23 cellular contexts compared by ENCODE assay signal in the genomic region with DNA sequence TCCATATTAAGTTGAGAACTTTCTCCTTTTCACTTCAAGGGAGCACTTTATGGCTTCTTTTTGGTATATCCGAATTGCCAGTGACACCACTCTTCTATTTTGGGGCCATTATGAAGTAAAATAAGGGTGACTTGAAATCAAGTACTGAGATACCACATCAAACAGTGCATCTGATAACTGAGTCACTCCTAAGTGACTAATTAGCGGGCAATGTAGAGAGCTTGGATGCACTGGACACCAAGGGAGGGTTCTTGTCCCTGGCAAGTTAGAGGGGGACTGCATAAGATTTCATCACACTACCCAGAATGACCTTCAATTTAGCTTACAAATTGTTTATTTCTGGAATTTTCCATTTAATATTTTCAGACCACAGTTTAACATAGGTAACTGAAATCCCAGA.
DNase-seq lines count a peak whose midpoint lies in the region; ATAC-seq and TF ChIP-seq lines count a peak whose summit lies in the region.
"Had no signal": no experiment of that assay in that cellular context is flagged by ENCODE, and none has a peak within 500 bp of the region (broad histone marks: within the 10 kb centered on the region; RNA-seq: fewer than 3 reads in every experiment).

No MANE protein-coding gene starts in this region.

- no peaks in the 10 kb centered on the region for H3K79me2 ChIP-seq in smooth muscle cell (ENCODE audit: low read depth)

- no peak overlapping the region for H3K4me3 ChIP-seq in RWPE2 (ENCODE audit: severe bottlenecking)
- H3K4me3 ChIP-seq in smooth muscle cell: no peak overlapping the region
- H3K4me3 ChIP-seq: A549, BLaER1, right atrium auricular region, SJSA1, suprapubic skin had no signal

- H3K4me2 ChIP-seq in smooth muscle cell: no peak overlapping the region
- H3K4me2 ChIP-seq: A549, BLaER1 had no signal

- H3K9ac ChIP-seq in smooth muscle cell (ENCODE audit: low read depth): no peak overlapping the region
- H3K9ac ChIP-seq: BLaER1 had no signal

- 88% methylated on average over 2 of the region's 2 CpGs for WGBS in smooth muscle cell (ENCODE audit: low lambda C conversion rate)

- H3F3A ChIP-seq in smooth muscle cell (ENCODE audit: low read depth): no peaks in the 10 kb centered on the region

- H3K36me3 ChIP-seq in RWPE2 (ENCODE audit: low read depth) (no peaks in the 10 kb centered on the region), smooth muscle cell (ENCODE audit: low read depth) (no peaks in the 10 kb centered on the region)
- H3K36me3 ChIP-seq: BLaER1, right atrium auricular region, SJSA1, suprapubic skin had no signal

- no peaks in the 10 kb centered on the region for H4K20me1 ChIP-seq in smooth muscle cell (ENCODE audit: low read depth)
- H4K20me1 ChIP-seq: BLaER1 had no signal

- H3K27ac ChIP-seq in RWPE2 (ENCODE audit: poor library complexity, severe bottlenecking): no peak overlapping the region
- H3K27ac ChIP-seq in smooth muscle cell (ENCODE audit: low read depth): no peak overlapping the region
- H3K27ac ChIP-seq: A549, BLaER1, right atrium auricular region, SJSA1, suprapubic skin had no signal

- peaks cover 2% of the 10 kb centered on the region for H3K4me1 ChIP-seq in RWPE2 (ENCODE audit: insufficient read depth, poor library complexity, severe bottlenecking)
- H3K4me1 ChIP-seq in smooth muscle cell (ENCODE audit: low read depth): no peaks in the 10 kb centered on the region
- H3K4me1 ChIP-seq: BLaER1, right atrium auricular region, SJSA1, suprapubic skin had no signal

- H2AFZ ChIP-seq in smooth muscle cell (ENCODE audit: low read depth): no peak overlapping the region

- no peaks in the 10 kb centered on the region for H3K27me3 ChIP-seq in RWPE2 (ENCODE audit: insufficient read depth, poor library complexity, severe bottlenecking)
- no peaks in the 10 kb centered on the region for H3K27me3 ChIP-seq in smooth muscle cell (ENCODE audit: low read depth)
- H3K27me3 ChIP-seq: BLaER1, right atrium auricular region, SJSA1, suprapubic skin had no signal

- ATAC-seq in RWPE2 (ENCODE audit: low read depth): peak; percentile 77
- ATAC-seq: A549 had no signal

- H3K9me3 ChIP-seq in RWPE2 (ENCODE audit: severe bottlenecking): no peaks in the 10 kb centered on the region
- no peaks in the 10 kb centered on the region for H3K9me3 ChIP-seq in smooth muscle cell (replicated peaks; ENCODE audit: low read depth)
- H3K9me3 ChIP-seq: A549, BLaER1, right atrium auricular region, SJSA1, suprapubic skin had no signal

- DNase-seq in NCI-H82 (lab: John Stamatoyannopoulos, UW) (peak; percentile 16), NCI-H82 treated with DMSO at 0.1 percent for 48 hours (lab: John Stamatoyannopoulos, UW; ENCODE audit: unreplicated experiment) (no peak), LHCN-M2 (ENCODE audit: low read depth) (peak; percentile 42), RWPE2 (ENCODE audit: low spot score) (no peak), kidney tubule cell (ENCODE audit: low spot score) (peak; percentile 4), NCI-H446 (lab: John Stamatoyannopoulos, UW) (no peak), DMS79 (lab: John Stamatoyannopoulos, UW) (no peak), smooth muscle cell (lab: John Stamatoyannopoulos, UW; ENCODE audit: unreplicated experiment) (no peak)
- DNase-seq: activated CD4-positive, alpha-beta T cell treated with anti-CD3 and anti-CD28 coated beads, Interleukin-2, amount 10 ng/mL, durations not matched to agents 7 days and 5 days; activated CD8-positive, alpha-beta memory T cell treated with anti-CD3 and anti-CD28 coated beads, Interleukin-2, amount 50 U/mL, for 48 hours; activated gamma-delta T cell; Calu3; mammary epithelial cell; NCI-H1105; NCI-H2107; NCI-H524 treated with DMSO at 0.1 percent for 48 hours; occipital lobe; stimulated activated CD4-positive, alpha-beta T cell treated with anti-CD3 and anti-CD28 coated beads, Interleukin-15, amount 100 ng/mL, for 24 hours had no signal

- no peak for TF ChIP-seq CTCF in RWPE2 (IDR thresholded peaks at IDR 0.05; ENCODE audit: poor library complexity, severe bottlenecking)
- TF ChIP-seq CTCF in smooth muscle cell (IDR thresholded peaks at IDR 0.05; ENCODE audit: borderline replicate concordance, insufficient read depth, poor library complexity, severe bottlenecking): no peak

Comparison
In these comparisons a context has a peak if more than half of its experiments do, and no peak if none do; other contexts are left out.
1. DNase-seq: peak in NCI-H82 (single experiment), LHCN-M2 (single experiment) and kidney tubule cell (single experiment); none in NCI-H82 treated with DMSO at 0.1 percent for 48 hours (single experiment), RWPE2 (single experiment), NCI-H446 (0 of 2), DMS79 (single experiment) and smooth muscle cell (single experiment).